8 cellular contexts compared by ENCODE assay signal in the genomic region with DNA sequence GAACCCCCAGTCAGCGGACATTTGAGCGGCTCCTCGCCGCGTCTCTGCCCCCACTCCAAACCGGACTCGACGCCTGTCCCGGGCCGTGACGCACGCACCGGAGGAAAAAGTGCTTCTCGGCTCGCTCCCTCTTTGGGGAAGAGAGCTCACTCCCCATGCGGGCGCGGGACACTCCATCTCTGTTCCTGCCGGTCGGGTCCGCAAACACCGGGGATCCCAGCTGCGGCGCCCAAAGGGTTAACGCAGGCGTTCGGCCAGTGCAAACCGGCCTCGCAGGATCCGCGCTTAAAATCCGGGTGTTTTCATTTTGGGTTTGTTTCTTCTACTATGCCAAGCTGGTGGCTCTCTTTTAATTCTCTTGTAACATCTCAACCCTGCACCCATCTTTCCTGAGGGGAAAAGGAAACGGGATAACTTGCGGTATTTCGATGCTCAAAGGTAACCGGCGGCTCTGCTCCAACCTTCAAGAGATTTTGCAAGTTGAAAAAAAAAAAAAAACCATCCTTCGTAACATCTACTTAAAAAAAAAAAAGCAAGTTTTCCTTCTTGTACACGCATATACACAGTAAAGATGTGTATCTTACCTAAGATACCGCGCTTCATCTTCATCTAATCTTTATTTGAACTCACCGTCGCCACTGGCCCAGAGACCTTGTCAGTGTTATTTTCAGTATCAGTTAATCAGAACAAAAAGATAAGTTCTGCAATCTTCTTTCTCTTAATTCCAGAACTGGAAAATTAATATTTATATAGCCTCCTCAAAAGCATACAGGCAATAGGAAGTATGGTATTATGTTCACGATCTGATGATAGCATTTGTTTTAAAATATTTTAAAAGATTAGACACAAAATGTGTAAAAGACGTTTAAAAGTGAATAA. TPM values are rescaled to one million over a fixed set of nuclear protein-coding genes. Genes with fewer than 3 reads are reported as not detected.
DNase-seq lines count a peak whose midpoint lies in the region; ATAC-seq, FAIRE-seq and TF ChIP-seq lines count a peak whose summit lies in the region.

No MANE protein-coding gene starts in this region.

- 4% methylated on average over 22 of the region's 45 CpGs for WGBS in right lobe of liver (ENCODE audit: insufficient coverage, low coverage, low lambda C conversion rate, missing lambda C conversion rate)

- TF ChIP-seq POLR2A in right lobe of liver (IDR thresholded peaks at IDR 0.05) = peak; percentile 57

- H3K27me3 ChIP-seq in SJCRH30 = no peaks in the 10 kb centered on the region
- no peaks in the 10 kb centered on the region for H3K27me3 ChIP-seq in right lobe of liver

- peak; percentile 76 to 78 for DNase-seq in SJCRH30
- peak; percentile 66 to 79 (median 67) for DNase-seq in right lobe of liver
- DNase-seq in stimulated activated CD8-positive, alpha-beta memory T cell treated with anti-CD3 and anti-CD28 coated beads, Interleukin-4, amount 100 ng/mL, for 1 hour (ENCODE audit: low read depth in 2 of 2, low spot score in 1 of 2) = peak; percentile 22 to 34
- DNase-seq in HTR-8/SVneo (ENCODE audit: insufficient read length, low spot score) = no peak

- CTCF ChIA-PET in HEK293 (lab: Yijun Ruan, JAX) = interaction anchor here (0.7 kb wide), 3 partner anchors 19 to 491 kb away, joined by 3 to 4 read pairs (median 3); no protein-coding TSS in a partner anchor

- POLR2A ChIA-PET in HEK293 (lab: Yijun Ruan, JAX) = interaction anchor here (0.8 to 1.4 kb wide), 7 partner anchors 15 to 314 kb away, joined by 3 to 4 read pairs (median 3); no protein-coding TSS in a partner anchor

- no peaks in the 10 kb centered on the region for H3K4me1 ChIP-seq in ES-I3 (ENCODE audit: insufficient read depth, low read length)
- H3K4me1 ChIP-seq in HEK293 (ENCODE audit: control insufficient read depth, insufficient read depth, low read length) = peaks cover 12% of the 10 kb centered on the region
- H3K4me1 ChIP-seq in SJCRH30 = no peaks in the 10 kb centered on the region
- H3K4me1 ChIP-seq in right lobe of liver = peaks cover 0 to 6% (median 0%) of the 10 kb centered on the region in 4 donors

- H3K9me3 ChIP-seq in ES-I3 (ENCODE audit: control insufficient read depth, insufficient read depth, low read length) (peaks cover 13% of the 10 kb centered on the region; the same call in 1 of the 2 replicates), HEK293 (ENCODE audit: control insufficient read depth, insufficient read depth, low read depth, low read length) (no peaks in the 10 kb centered on the region), SJCRH30 (replicated peaks) (no peaks in the 10 kb centered on the region), right lobe of liver (no peaks in the 10 kb centered on the region)

- H3K9ac ChIP-seq in ES-I3 (ENCODE audit: low read depth, low read length) = peak overlapping the region; percentile 80; the same call in 1 of the 2 replicates

- FAIRE-seq in HTR-8/SVneo (lab: Jason Lieb, UNC) = no peak

- TF ChIP-seq CTCF in HEK293 (tag by site-specific recombination; IDR thresholded peaks at IDR 0.05) (no peak), right lobe of liver (IDR thresholded peaks at IDR 0.05) (no peak)

- H3K27ac ChIP-seq in HEK293 (ENCODE audit: extremely low read depth, low read depth, low read length) = peak overlapping the region; percentile 100
- H3K27ac ChIP-seq in SJCRH30 = peak overlapping the region; percentile 96
- peak overlapping the region; percentile 97 for H3K27ac ChIP-seq in cingulate gyrus (ENCODE audit: low read depth, low read length)
- peak overlapping the region; percentile 98 to 100 (median 99) for H3K27ac ChIP-seq in right lobe of liver

- H3K4me3 ChIP-seq in HEK293 (ENCODE audit: low read depth, low read length) (peak overlapping the region; percentile 96), SJCRH30 (peak overlapping the region; percentile 87), right lobe of liver (peak overlapping the region; percentile 81 to 89 (median 82))

- intact Hi-C loops in right lobe of liver (cut with DNase I) = no loop called here

- H3K36me3 ChIP-seq in ES-I3 (ENCODE audit: insufficient read depth, low read length) = no peaks in the 10 kb centered on the region
- H3K36me3 ChIP-seq in HEK293 (ENCODE audit: control insufficient read depth in 2 of 2, insufficient read depth in 1 of 2, low read length in 2 of 2) = no peaks in the 10 kb centered on the region
- no peaks in the 10 kb centered on the region for H3K36me3 ChIP-seq in SJCRH30
- H3K36me3 ChIP-seq in right lobe of liver = no peaks in the 10 kb centered on the region

- ATAC-seq in right lobe of liver (peak in 3 of 4 donors; percentile 11 to 23 (median 17)), HG02642 (IDR thresholded peaks at IDR 0.05; ENCODE audit: poor library complexity, unreplicated experiment) (no peak)

TF ChIP-seq in HEK293, 187 proteins besides CTCF, POLR2A, EP300 and RAD21 (continues in another document):
- peak; percentile 25; the same call in 1 of the 2 replicates for TF ChIP-seq SP7 (tag by site-specific recombination; IDR thresholded peaks at IDR 0.05)
- no peak for TF ChIP-seq ZNF707 (tag by site-specific recombination; IDR thresholded peaks at IDR 0.05)
- TF ChIP-seq, protein P1, sequence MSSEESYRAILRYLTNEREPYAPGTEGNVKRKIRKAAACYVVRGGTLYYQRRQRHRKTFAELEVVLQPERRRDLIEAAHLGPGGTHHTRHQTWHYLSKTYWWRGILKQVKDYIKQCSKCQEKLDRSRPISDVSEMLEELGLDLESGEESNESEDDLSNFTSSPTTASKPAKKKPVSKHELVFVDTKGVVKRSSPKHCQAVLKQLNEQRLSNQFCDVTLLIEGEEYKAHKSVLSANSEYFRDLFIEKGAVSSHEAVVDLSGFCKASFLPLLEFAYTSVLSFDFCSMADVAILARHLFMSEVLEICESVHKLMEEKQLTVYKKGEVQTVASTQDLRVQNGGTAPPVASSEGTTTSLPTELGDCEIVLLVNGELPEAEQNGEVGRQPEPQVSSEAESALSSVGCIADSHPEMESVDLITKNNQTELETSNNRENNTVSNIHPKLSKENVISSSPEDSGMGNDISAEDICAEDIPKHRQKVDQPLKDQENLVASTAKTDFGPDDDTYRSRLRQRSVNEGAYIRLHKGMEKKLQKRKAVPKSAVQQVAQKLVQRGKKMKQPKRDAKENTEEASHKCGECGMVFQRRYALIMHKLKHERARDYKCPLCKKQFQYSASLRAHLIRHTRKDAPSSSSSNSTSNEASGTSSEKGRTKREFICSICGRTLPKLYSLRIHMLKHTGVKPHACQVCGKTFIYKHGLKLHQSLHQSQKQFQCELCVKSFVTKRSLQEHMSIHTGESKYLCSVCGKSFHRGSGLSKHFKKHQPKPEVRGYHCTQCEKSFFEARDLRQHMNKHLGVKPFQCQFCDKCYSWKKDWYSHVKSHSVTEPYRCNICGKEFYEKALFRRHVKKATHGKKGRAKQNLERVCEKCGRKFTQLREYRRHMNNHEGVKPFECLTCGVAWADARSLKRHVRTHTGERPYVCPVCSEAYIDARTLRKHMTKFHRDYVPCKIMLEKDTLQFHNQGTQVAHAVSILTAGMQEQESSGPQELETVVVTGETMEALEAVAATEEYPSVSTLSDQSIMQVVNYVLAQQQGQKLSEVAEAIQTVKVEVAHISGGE (tag by site-specific recombination; conservative IDR thresholded peaks at IDR 0.05; ENCODE audit: low read depth) = peak; percentile 27; the same call in 1 of the 2 replicates
- no peak for TF ChIP-seq ZNF174 (tag by site-specific recombination; IDR thresholded peaks at IDR 0.05)
- TF ChIP-seq ZNF114 (tag by site-specific recombination; IDR thresholded peaks at IDR 0.05) = no peak
- no peak for TF ChIP-seq ZNF169 (tag by site-specific recombination; IDR thresholded peaks at IDR 0.05)
- TF ChIP-seq ZNF391 (tag by site-specific recombination; IDR thresholded peaks at IDR 0.05; ENCODE audit: borderline replicate concordance, low read depth) = no peak
- TF ChIP-seq, protein P2, sequence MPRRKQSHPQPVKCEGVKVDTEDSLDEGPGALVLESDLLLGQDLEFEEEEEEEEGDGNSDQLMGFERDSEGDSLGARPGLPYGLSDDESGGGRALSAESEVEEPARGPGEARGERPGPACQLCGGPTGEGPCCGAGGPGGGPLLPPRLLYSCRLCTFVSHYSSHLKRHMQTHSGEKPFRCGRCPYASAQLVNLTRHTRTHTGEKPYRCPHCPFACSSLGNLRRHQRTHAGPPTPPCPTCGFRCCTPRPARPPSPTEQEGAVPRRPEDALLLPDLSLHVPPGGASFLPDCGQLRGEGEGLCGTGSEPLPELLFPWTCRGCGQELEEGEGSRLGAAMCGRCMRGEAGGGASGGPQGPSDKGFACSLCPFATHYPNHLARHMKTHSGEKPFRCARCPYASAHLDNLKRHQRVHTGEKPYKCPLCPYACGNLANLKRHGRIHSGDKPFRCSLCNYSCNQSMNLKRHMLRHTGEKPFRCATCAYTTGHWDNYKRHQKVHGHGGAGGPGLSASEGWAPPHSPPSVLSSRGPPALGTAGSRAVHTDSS (tag by site-specific recombination; IDR thresholded peaks at IDR 0.05) = 0 out of 2 replicates have a peak, but pooled peaks have one; percentile 15
- TF ChIP-seq ZNF843 (tag by site-specific recombination; IDR thresholded peaks at IDR 0.05) = 0 out of 2 replicates have a peak, but pooled peaks have one; percentile 5
- TF ChIP-seq, protein P3, sequence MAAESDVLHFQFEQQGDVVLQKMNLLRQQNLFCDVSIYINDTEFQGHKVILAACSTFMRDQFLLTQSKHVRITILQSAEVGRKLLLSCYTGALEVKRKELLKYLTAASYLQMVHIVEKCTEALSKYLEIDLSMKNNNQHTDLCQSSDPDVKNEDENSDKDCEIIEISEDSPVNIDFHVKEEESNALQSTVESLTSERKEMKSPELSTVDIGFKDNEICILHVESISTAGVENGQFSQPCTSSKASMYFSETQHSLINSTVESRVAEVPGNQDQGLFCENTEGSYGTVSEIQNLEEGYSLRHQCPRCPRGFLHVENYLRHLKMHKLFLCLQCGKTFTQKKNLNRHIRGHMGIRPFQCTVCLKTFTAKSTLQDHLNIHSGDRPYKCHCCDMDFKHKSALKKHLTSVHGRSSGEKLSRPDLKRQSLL (tag by site-specific recombination; IDR thresholded peaks at IDR 0.05) = no peak; the same call in 1 of the 2 replicates
- peak; percentile 82 for TF ChIP-seq ZBTB20 (tag by site-specific recombination; IDR thresholded peaks at IDR 0.05)
- no peak for TF ChIP-seq GLI4 (tag by site-specific recombination; IDR thresholded peaks at IDR 0.05)
- no peak for TF ChIP-seq ZNF670 (tag by site-specific recombination; IDR thresholded peaks at IDR 0.05; ENCODE audit: low read depth)
- no peak for TF ChIP-seq ZNF350 (tag by site-specific recombination; IDR thresholded peaks at IDR 0.05)
- TF ChIP-seq ZNF654 (tag by site-specific recombination; IDR thresholded peaks at IDR 0.05; ENCODE audit: low read depth) = no peak

RNA-seq across cellular contexts. Expression of a gene that starts 1.6 kb away (rescaled TPM):
- 160 and 181 TPM in 2 replicates for total RNA-seq in SJCRH30 (2014; rRNA removed; shearing (Covaris generic))
- 10 to 100 TPM; 10.4 to 23.9 (median 17.6) TPM for total RNA-seq in right lobe of liver
